1 cellular context compared by ENCODE assay signal in genomic region chr2:224086226-224086911, GRCh38.
A peak's percentile ranks its signal among the peaks of the same experiment; 100 is the strongest.
TF ChIP-seq lines count a peak whose summit lies in the region.

No MANE protein-coding gene starts in this region.

TF ChIP-seq in SK-N-SH, 30 proteins besides CTCF, POLR2A, EP300 and RAD21 (continued from another document):
- peak; percentile 58; the same call in 1 of the 2 replicates for TF ChIP-seq SIN3A (IDR thresholded peaks at IDR 0.05; ENCODE audit: borderline replicate concordance, low read depth, low read length)
- no peak for TF ChIP-seq SMC3 (IDR thresholded peaks at IDR 0.05; ENCODE audit: low read depth, low read length)
- peak; percentile 95 for TF ChIP-seq NFIC (IDR thresholded peaks at IDR 0.05; ENCODE audit: borderline replicate concordance)
- no peak; the same call in 1 of the 2 replicates for TF ChIP-seq GABPA (IDR thresholded peaks at IDR 0.05; ENCODE audit: low read depth)
- peak; percentile 90 for TF ChIP-seq FOXM1 (IDR thresholded peaks at IDR 0.05; ENCODE audit: low read depth)
- peak; percentile 80; the same call in 1 of the 2 replicates for TF ChIP-seq MAX (IDR thresholded peaks at IDR 0.05; ENCODE audit: low read depth)
- TF ChIP-seq REST (IDR thresholded peaks at IDR 0.05; ENCODE audit: low read depth, low read length), result no peak
- peak; percentile 98 for TF ChIP-seq JUND (IDR thresholded peaks at IDR 0.05)
- peak; percentile 50; the same call in 1 of the 2 replicates for TF ChIP-seq MEF2A (IDR thresholded peaks at IDR 0.05; ENCODE audit: borderline replicate concordance, low read depth)
- peak; percentile 89 for TF ChIP-seq POLR2AphosphoS5 (IDR thresholded peaks at IDR 0.05; ENCODE audit: low read depth, low read length)
- peak; percentile 88; the same call in 1 of the 2 replicates for TF ChIP-seq RXRA (IDR thresholded peaks at IDR 0.05; ENCODE audit: borderline replicate concordance, low read depth)
- peak; percentile 99 for TF ChIP-seq FOSL2 (IDR thresholded peaks at IDR 0.05; ENCODE audit: borderline replicate concordance, low read depth)
- peak; percentile 50; the same call in 1 of the 2 replicates for TF ChIP-seq TAF1 (IDR thresholded peaks at IDR 0.05; ENCODE audit: borderline replicate concordance, low read depth, low read length)
